Comparison of ENCODE assay signal across 1 cellular context in the genomic region with DNA sequence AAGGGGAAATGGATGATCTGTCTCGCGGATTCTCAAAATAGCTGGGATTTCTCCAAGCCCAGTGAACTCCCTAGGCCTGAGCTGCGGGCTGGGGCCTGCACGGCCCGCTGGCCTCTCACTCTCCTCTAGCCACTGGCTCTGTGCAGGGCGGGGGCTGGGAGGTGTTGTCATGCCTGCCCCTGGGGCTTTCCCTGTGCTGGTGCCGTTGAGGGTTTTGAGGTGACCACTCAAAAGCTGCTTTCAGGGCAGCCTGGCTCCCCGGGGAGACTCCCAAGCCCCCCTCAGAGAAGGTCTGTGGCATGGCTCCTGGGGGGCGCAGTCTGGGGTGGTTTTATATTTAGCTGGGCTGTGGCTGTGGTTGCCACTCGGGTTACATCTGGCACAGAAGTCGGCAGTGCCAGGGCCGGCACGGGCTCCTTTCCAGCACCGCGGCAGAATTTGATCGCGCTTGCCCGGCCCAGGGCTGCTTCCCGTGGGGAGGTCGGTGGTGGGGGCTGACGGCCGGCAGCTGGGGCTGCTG.
TF ChIP-seq lines count a peak whose summit lies in the region.

No MANE protein-coding gene starts in this region.

TF ChIP-seq in HCT116, 20 proteins besides CTCF, POLR2A, EP300 and RAD21 (continued from another document):
- TF ChIP-seq FOSL1 (IDR thresholded peaks at IDR 0.05; ENCODE audit: low read depth) (no peak), SP1 (IDR thresholded peaks at IDR 0.05; ENCODE audit: low read depth) (no peak), MAX (IDR thresholded peaks at IDR 0.05) (no peak), ZFX (IDR thresholded peaks at IDR 0.05) (no peak), EZH2 (IDR thresholded peaks at IDR 0.05) (no peak), ZNF274 (IDR thresholded peaks at IDR 0.05; ENCODE audit: low read depth, low read length) (no peak), EGR1 (IDR thresholded peaks at IDR 0.05; ENCODE audit: low read depth) (no peak)
- TF ChIP-seq, protein P1, sequence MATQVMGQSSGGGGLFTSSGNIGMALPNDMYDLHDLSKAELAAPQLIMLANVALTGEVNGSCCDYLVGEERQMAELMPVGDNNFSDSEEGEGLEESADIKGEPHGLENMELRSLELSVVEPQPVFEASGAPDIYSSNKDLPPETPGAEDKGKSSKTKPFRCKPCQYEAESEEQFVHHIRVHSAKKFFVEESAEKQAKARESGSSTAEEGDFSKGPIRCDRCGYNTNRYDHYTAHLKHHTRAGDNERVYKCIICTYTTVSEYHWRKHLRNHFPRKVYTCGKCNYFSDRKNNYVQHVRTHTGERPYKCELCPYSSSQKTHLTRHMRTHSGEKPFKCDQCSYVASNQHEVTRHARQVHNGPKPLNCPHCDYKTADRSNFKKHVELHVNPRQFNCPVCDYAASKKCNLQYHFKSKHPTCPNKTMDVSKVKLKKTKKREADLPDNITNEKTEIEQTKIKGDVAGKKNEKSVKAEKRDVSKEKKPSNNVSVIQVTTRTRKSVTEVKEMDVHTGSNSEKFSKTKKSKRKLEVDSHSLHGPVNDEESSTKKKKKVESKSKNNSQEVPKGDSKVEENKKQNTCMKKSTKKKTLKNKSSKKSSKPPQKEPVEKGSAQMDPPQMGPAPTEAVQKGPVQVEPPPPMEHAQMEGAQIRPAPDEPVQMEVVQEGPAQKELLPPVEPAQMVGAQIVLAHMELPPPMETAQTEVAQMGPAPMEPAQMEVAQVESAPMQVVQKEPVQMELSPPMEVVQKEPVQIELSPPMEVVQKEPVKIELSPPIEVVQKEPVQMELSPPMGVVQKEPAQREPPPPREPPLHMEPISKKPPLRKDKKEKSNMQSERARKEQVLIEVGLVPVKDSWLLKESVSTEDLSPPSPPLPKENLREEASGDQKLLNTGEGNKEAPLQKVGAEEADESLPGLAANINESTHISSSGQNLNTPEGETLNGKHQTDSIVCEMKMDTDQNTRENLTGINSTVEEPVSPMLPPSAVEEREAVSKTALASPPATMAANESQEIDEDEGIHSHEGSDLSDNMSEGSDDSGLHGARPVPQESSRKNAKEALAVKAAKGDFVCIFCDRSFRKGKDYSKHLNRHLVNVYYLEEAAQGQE (IDR thresholded peaks at IDR 0.05; ENCODE audit: low read depth): no peak
